ENCODE assay signal across 8 cellular contexts in genomic region chr3:184874709-184875644, GRCh38.
DNase-seq lines count a peak whose midpoint lies in the region; ATAC-seq and TF ChIP-seq lines count a peak whose summit lies in the region.

No MANE protein-coding gene starts in this region.

- H3K4me1 Mint-ChIP-seq in activated CD4-positive, alpha-beta T cell treated with anti-CD3 and anti-CD28 coated beads for 36 hours, result peaks cover 5% of the 10 kb centered on the region

- H3K4me3 Mint-ChIP-seq in activated CD4-positive, alpha-beta T cell treated with anti-CD3 and anti-CD28 coated beads for 36 hours, result no peak overlapping the region

- no peak overlapping the region for H4K91ac ChIP-seq in trophoblast cell (ENCODE audit: low read depth, low read length)

- no peak overlapping the region for H2AFZ ChIP-seq in trophoblast cell (ENCODE audit: insufficient read depth, low read length, poor library complexity)

- H3K27ac ChIP-seq in SJCRH30 (no peak overlapping the region), trophoblast cell (ENCODE audit: low read depth, low read length) (no peak overlapping the region)

- peaks cover 6% of the 10 kb centered on the region for H3K36me3 ChIP-seq in SJCRH30
- no peaks in the 10 kb centered on the region for H3K36me3 ChIP-seq in trophoblast cell (ENCODE audit: control insufficient read depth in 1 of 2, insufficient read depth in 2 of 2, low read length in 2 of 2)

- peak; percentile 36 for DNase-seq in activated CD4-positive, alpha-beta T cell treated with anti-CD3 and anti-CD28 coated beads for 36 hours
- DNase-seq in activated CD4-positive, alpha-beta T cell treated with anti-CD3 and anti-CD28 coated beads, Interleukin-2, amount 50 U/mL, for 4 hours, result no peak
- peak; percentile 17 to 55 for DNase-seq in SJCRH30
- peak; percentile 16 for DNase-seq in fibroblast of gingiva (ENCODE audit: low read depth)
- DNase-seq in trophoblast cell, result peak; percentile 38 to 72
- DNase-seq in occipital lobe (lab: John Stamatoyannopoulos, UW), result no peak

- no peak overlapping the region for H2AK5ac ChIP-seq in trophoblast cell (ENCODE audit: low read length)

- H3K4me3 ChIP-seq in SJCRH30, result no peak overlapping the region
- H3K4me3 ChIP-seq in trophoblast cell (ENCODE audit: low read depth, low read length), result no peak overlapping the region

- no peaks in the 10 kb centered on the region for H3K79me1 ChIP-seq in trophoblast cell (ENCODE audit: low read length)

- no peak overlapping the region for H3K18ac ChIP-seq in trophoblast cell (ENCODE audit: low read length)

- H2BK5ac ChIP-seq in trophoblast cell (ENCODE audit: low read depth, low read length, poor library complexity), result no peak overlapping the region

- no peak overlapping the region for H3K27ac Mint-ChIP-seq in activated CD4-positive, alpha-beta T cell treated with anti-CD3 and anti-CD28 coated beads for 36 hours

- no peaks in the 10 kb centered on the region for H3K9me3 ChIP-seq in SJCRH30 (replicated peaks)
- no peaks in the 10 kb centered on the region for H3K9me3 ChIP-seq in trophoblast cell (ENCODE audit: insufficient read depth, low read depth, low read length)

- no peak overlapping the region for H4K8ac ChIP-seq in trophoblast cell (ENCODE audit: low read depth, low read length)

- H4K12ac ChIP-seq in trophoblast cell (ENCODE audit: low read depth, low read length), result no peak overlapping the region

- TF ChIP-seq RAD21 in Ishikawa (IDR thresholded peaks at IDR 0.05; ENCODE audit: low read depth), result peak; percentile 80

- intact Hi-C loops in activated CD4-positive, alpha-beta T cell treated with anti-CD3 and anti-CD28 coated beads for 36 hours (cut with DNase I, micrococcal nuclease), result loop anchor here (1.0 to 10.0 kb wide), 4 partner anchors 301 to 434 kb away; no protein-coding TSS in a partner anchor

- no peak overlapping the region for H3K9ac ChIP-seq in trophoblast cell (ENCODE audit: low read length)

- H3K36me3 Mint-ChIP-seq in activated CD4-positive, alpha-beta T cell treated with anti-CD3 and anti-CD28 coated beads for 36 hours (ENCODE audit: low read depth), result peaks cover 1% of the 10 kb centered on the region

- TF ChIP-seq EP300 in Ishikawa (IDR thresholded peaks at IDR 0.05; ENCODE audit: borderline replicate concordance), result no peak

- H3K4me2 ChIP-seq in trophoblast cell (ENCODE audit: low read length), result no peak overlapping the region

- no peak overlapping the region for H3K23ac ChIP-seq in trophoblast cell (ENCODE audit: low read length)

- H3K4me1 ChIP-seq in SJCRH30 (no peaks in the 10 kb centered on the region), trophoblast cell (ENCODE audit: control insufficient read depth in 1 of 2, insufficient read depth in 2 of 2, low read length in 2 of 2) (no peaks in the 10 kb centered on the region)

- no peak overlapping the region for H3K4ac ChIP-seq in trophoblast cell (ENCODE audit: low read depth, low read length)

- no peaks in the 10 kb centered on the region for H3K27me3 Mint-ChIP-seq in activated CD4-positive, alpha-beta T cell treated with anti-CD3 and anti-CD28 coated beads for 36 hours

- no peak overlapping the region for H2BK12ac ChIP-seq in trophoblast cell (ENCODE audit: low read length)

- no peaks in the 10 kb centered on the region for H3K79me2 ChIP-seq in trophoblast cell (ENCODE audit: control insufficient read depth, insufficient read depth, low read length, poor library complexity)

- H3K14ac ChIP-seq in trophoblast cell (ENCODE audit: low read length), result no peak overlapping the region

- no peaks in the 10 kb centered on the region for H3K9me3 Mint-ChIP-seq in activated CD4-positive, alpha-beta T cell treated with anti-CD3 and anti-CD28 coated beads for 36 hours (ENCODE audit: low read depth)

- no CpG with 5 or more reads among the region's 5 CpGs for WGBS in trophoblast cell (ENCODE audit: extremely low coverage, insufficient coverage, insufficient read length)

- H3K27me3 ChIP-seq in SJCRH30 (no peaks in the 10 kb centered on the region), trophoblast cell (ENCODE audit: insufficient read depth, low read length) (no peaks in the 10 kb centered on the region)

- no peak for ATAC-seq in activated CD4-positive, alpha-beta T cell treated with anti-CD3 and anti-CD28 coated beads for 36 hours
- no peak for ATAC-seq in HG03432 (IDR thresholded peaks at IDR 0.05; ENCODE audit: unreplicated experiment)

- H2BK120ac ChIP-seq in trophoblast cell (ENCODE audit: insufficient read depth, low read length, poor library complexity), result no peak overlapping the region

- POLR2A ChIA-PET in activated CD4-positive, alpha-beta T cell treated with anti-CD3 and anti-CD28 coated beads for 36 hours (lab: Charles Lee), result interaction anchor here (0.7 kb wide), 1 partner anchor 1099 kb away, joined by 7 read pairs; no protein-coding TSS in a partner anchor

- CTCF ChIA-PET in activated CD4-positive, alpha-beta T cell treated with anti-CD3 and anti-CD28 coated beads for 36 hours (lab: Charles Lee), result interaction anchor here (0.6 to 1.2 kb wide), 6 partner anchors 19 to 429 kb away, joined by 3 to 5 read pairs (median 3); no protein-coding TSS in a partner anchor

TF ChIP-seq in Ishikawa, 13 proteins besides CTCF, POLR2A, EP300 and RAD21:
- TF ChIP-seq, protein P1, sequence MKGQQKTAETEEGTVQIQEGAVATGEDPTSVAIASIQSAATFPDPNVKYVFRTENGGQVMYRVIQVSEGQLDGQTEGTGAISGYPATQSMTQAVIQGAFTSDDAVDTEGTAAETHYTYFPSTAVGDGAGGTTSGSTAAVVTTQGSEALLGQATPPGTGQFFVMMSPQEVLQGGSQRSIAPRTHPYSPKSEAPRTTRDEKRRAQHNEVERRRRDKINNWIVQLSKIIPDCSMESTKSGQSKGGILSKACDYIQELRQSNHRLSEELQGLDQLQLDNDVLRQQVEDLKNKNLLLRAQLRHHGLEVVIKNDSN (IDR thresholded peaks at IDR 0.05), result no peak
- TF ChIP-seq ZBTB7A (IDR thresholded peaks at IDR 0.05; ENCODE audit: low read depth) (no peak), NFIC (IDR thresholded peaks at IDR 0.05) (no peak)
- TF ChIP-seq, protein P2, sequence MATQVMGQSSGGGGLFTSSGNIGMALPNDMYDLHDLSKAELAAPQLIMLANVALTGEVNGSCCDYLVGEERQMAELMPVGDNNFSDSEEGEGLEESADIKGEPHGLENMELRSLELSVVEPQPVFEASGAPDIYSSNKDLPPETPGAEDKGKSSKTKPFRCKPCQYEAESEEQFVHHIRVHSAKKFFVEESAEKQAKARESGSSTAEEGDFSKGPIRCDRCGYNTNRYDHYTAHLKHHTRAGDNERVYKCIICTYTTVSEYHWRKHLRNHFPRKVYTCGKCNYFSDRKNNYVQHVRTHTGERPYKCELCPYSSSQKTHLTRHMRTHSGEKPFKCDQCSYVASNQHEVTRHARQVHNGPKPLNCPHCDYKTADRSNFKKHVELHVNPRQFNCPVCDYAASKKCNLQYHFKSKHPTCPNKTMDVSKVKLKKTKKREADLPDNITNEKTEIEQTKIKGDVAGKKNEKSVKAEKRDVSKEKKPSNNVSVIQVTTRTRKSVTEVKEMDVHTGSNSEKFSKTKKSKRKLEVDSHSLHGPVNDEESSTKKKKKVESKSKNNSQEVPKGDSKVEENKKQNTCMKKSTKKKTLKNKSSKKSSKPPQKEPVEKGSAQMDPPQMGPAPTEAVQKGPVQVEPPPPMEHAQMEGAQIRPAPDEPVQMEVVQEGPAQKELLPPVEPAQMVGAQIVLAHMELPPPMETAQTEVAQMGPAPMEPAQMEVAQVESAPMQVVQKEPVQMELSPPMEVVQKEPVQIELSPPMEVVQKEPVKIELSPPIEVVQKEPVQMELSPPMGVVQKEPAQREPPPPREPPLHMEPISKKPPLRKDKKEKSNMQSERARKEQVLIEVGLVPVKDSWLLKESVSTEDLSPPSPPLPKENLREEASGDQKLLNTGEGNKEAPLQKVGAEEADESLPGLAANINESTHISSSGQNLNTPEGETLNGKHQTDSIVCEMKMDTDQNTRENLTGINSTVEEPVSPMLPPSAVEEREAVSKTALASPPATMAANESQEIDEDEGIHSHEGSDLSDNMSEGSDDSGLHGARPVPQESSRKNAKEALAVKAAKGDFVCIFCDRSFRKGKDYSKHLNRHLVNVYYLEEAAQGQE (IDR thresholded peaks at IDR 0.05; ENCODE audit: low read depth), result no peak

Comparison
In these comparisons a context has a peak if more than half of its experiments do, and no peak if none do; other contexts are left out.
1. DNase-seq: peak in activated CD4-positive, alpha-beta T cell treated with anti-CD3 and anti-CD28 coated beads for 36 hours (single experiment), SJCRH30 (2 of 2), fibroblast of gingiva (single experiment) and trophoblast cell (2 of 2); none in activated CD4-positive, alpha-beta T cell treated with anti-CD3 and anti-CD28 coated beads, Interleukin-2, amount 50 U/mL, for 4 hours (0 of 2) and occipital lobe (single experiment).